In genomic region chr4:57065730-57066482, GRCh38 we compare ENCODE assay signal across 1 cellular context.
TF ChIP-seq lines count a peak whose summit lies in the region.

No MANE protein-coding gene starts in this region.

TF ChIP-seq in endothelial cell of umbilical vein, 7 proteins besides CTCF, POLR2A, EP300 and RAD21:
- TF ChIP-seq FOS (IDR thresholded peaks at IDR 0.05; ENCODE audit: borderline replicate concordance, insufficient read depth, low read length) (no peak), MYC (IDR thresholded peaks at IDR 0.05; ENCODE audit: low read depth, low read length) (no peak), EZH2 (IDR thresholded peaks at IDR 0.05; ENCODE audit: borderline replicate concordance, low read depth, low read length, severe bottlenecking) (no peak), POLR2AphosphoS5 (IDR thresholded peaks at IDR 0.05; ENCODE audit: insufficient read depth, low read depth, low read length) (no peak), MAX (IDR thresholded peaks at IDR 0.05; ENCODE audit: insufficient read depth, insufficient read length) (no peak), GATA2 (IDR thresholded peaks at IDR 0.05; ENCODE audit: insufficient read depth, insufficient read length, low read depth, low read length) (no peak), JUN (IDR thresholded peaks at IDR 0.05; ENCODE audit: borderline replicate concordance, insufficient read depth, insufficient read length, low read depth) (no peak)
